In genomic region chr20:50288128-50288623, GRCh38 we compare ENCODE assay signal across 1 cellular context.
TF ChIP-seq lines count a peak whose summit lies in the region.

No MANE protein-coding gene starts in this region.

TF ChIP-seq in IMR-90, 13 proteins besides CTCF, POLR2A, EP300 and RAD21:
- TF ChIP-seq, protein P1, sequence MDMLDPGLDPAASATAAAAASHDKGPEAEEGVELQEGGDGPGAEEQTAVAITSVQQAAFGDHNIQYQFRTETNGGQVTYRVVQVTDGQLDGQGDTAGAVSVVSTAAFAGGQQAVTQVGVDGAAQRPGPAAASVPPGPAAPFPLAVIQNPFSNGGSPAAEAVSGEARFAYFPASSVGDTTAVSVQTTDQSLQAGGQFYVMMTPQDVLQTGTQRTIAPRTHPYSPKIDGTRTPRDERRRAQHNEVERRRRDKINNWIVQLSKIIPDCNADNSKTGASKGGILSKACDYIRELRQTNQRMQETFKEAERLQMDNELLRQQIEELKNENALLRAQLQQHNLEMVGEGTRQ (IDR thresholded peaks at IDR 0.05; ENCODE audit: low read depth, low read length): no peak
- TF ChIP-seq CHD1 (IDR thresholded peaks at IDR 0.05; ENCODE audit: low read depth, low read length) (no peak), CEBPB (IDR thresholded peaks at IDR 0.05; ENCODE audit: low read depth, low read length) (no peak), FOS (IDR thresholded peaks at IDR 0.05; ENCODE audit: low read depth, low read length) (no peak)
